In genomic region chr4:8595237-8596087, GRCh38 we compare ENCODE assay signal across 1 cellular context.
A peak's percentile ranks its signal among the peaks of the same experiment; 100 is the strongest.
TF ChIP-seq lines count a peak whose summit lies in the region.

No MANE protein-coding gene starts in this region.

TF ChIP-seq in HEK293, 187 proteins besides CTCF, POLR2A, EP300 and RAD21 (continued from another document):
- TF ChIP-seq PRDM10 (tag by site-specific recombination; IDR thresholded peaks at IDR 0.05) (0 out of 2 replicates have a peak, but pooled peaks have one; percentile 19), ZFP41 (tag by site-specific recombination; IDR thresholded peaks at IDR 0.05; ENCODE audit: borderline replicate concordance) (no peak), KLF17 (tag by site-specific recombination; IDR thresholded peaks at IDR 0.05) (peak; percentile 68)
